Comparison of ENCODE assay signal across 10 cellular contexts in the genomic region with DNA sequence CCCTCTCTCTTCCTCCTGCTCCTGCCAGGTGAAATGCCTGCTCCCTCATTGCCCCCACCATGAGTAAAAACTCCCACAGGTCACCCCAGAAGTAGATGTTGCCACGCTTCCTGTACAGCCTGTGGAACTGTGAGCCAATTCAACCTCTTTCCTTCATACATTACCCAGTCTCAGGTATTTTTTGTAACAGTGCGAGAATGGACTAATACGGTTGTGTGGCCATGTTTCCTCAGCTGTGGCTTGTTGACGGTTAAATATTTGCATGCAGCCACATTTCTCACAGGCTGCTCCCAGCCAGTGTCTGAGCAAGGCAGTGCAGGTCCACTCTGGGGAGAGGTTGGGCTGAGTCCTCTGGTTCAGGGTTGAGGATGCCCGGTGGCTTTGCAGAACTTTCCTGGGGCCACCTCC. TPM values are rescaled to one million over a fixed set of nuclear protein-coding genes. Genes with fewer than 3 reads are reported as not detected.
A peak's percentile ranks its signal among the peaks of the same experiment; 100 is the strongest.
DNase-seq lines count a peak whose midpoint lies in the region; ATAC-seq and TF ChIP-seq lines count a peak whose summit lies in the region.
"Had no signal": no experiment of that assay in that cellular context is flagged by ENCODE, and none has a peak within 500 bp of the region (broad histone marks: within the 10 kb centered on the region; RNA-seq: fewer than 3 reads in every experiment).

No MANE protein-coding gene starts in this region.

- no peaks in the 10 kb centered on the region for H3K27me3 ChIP-seq in KMS-11 (ENCODE audit: insufficient read depth, low read depth)
- no peaks in the 10 kb centered on the region for H3K27me3 ChIP-seq in neural progenitor cell
- peaks cover 39% of the 10 kb centered on the region for H3K27me3 ChIP-seq in BE2C

- peaks cover 19% of the 10 kb centered on the region for H3K4me1 Mint-ChIP-seq in neural progenitor cell
- H3K4me1 Mint-ChIP-seq: central memory CD8-positive, alpha-beta T cell had no signal

- peak overlapping the region; percentile 54; the same call in 1 of the 2 replicates for H3K9ac ChIP-seq in KMS-11
- no peak overlapping the region for H3K9ac ChIP-seq in neural progenitor cell

- peaks cover 6% of the 10 kb centered on the region for H3F3A ChIP-seq in neural progenitor cell (ENCODE audit: low read depth)

- intact Hi-C loops in posterior cingulate gyrus (cut with DNase I), result no loop called here

- H3K27me3 Mint-ChIP-seq in neural progenitor cell (ENCODE audit: insufficient read depth, low read depth), result no peaks in the 10 kb centered on the region

- peak overlapping the region; percentile 32; the same call in 1 of the 2 replicates for H2AFZ ChIP-seq in KMS-11 (ENCODE audit: low read depth)
- H2AFZ ChIP-seq in neural progenitor cell (replicated peaks), result no peak overlapping the region

- peaks cover 53% of the 10 kb centered on the region for H3K4me1 ChIP-seq in KMS-11 (ENCODE audit: low read depth, poor library complexity, severe bottlenecking)
- H3K4me1 ChIP-seq in neural progenitor cell, result peaks cover 13% of the 10 kb centered on the region
- no peaks in the 10 kb centered on the region for H3K4me1 ChIP-seq in BE2C

- no peaks in the 10 kb centered on the region for H3K9me3 Mint-ChIP-seq in neural progenitor cell
- H3K9me3 Mint-ChIP-seq: central memory CD8-positive, alpha-beta T cell had no signal

- DNase-seq in GM13976 (ENCODE audit: low spot score), result peak; percentile 63
- no peak for DNase-seq in G401 (ENCODE audit: low spot score)
- DNase-seq in neural progenitor cell (ENCODE audit: low spot score), result no peak
- no peak for DNase-seq in posterior cingulate gyrus
- no peak for DNase-seq in BE2C
- DNase-seq: activated T-cell treated with anti-CD3 and anti-CD28 coated beads, Interleukin-2, amount 50 U/mL, for 1 hour had no signal

- H3K27ac Mint-ChIP-seq in neural progenitor cell, result no peak overlapping the region

- H3K9me3 ChIP-seq in neural progenitor cell (ENCODE audit: low read depth), result no peaks in the 10 kb centered on the region
- H3K9me3 ChIP-seq in BE2C, result no peaks in the 10 kb centered on the region

- no peak overlapping the region for H3K4me3 Mint-ChIP-seq in neural progenitor cell
- H3K4me3 Mint-ChIP-seq: central memory CD8-positive, alpha-beta T cell had no signal

- H3K79me2 ChIP-seq in KMS-11 (ENCODE audit: insufficient read depth, low read depth) (no peaks in the 10 kb centered on the region), neural progenitor cell (ENCODE audit: low read depth) (no peaks in the 10 kb centered on the region)

- H3K36me3 ChIP-seq in KMS-11 (ENCODE audit: insufficient read depth), result no peaks in the 10 kb centered on the region
- H3K36me3 ChIP-seq in neural progenitor cell, result no peaks in the 10 kb centered on the region
- no peaks in the 10 kb centered on the region; the same call in 1 of the 2 replicates for H3K36me3 ChIP-seq in BE2C

- H4K20me1 ChIP-seq in KMS-11 (ENCODE audit: insufficient read depth) (no peaks in the 10 kb centered on the region), neural progenitor cell (ENCODE audit: low read depth) (peaks cover 3% of the 10 kb centered on the region)

- H3K27ac ChIP-seq in KMS-11, result peak overlapping the region; percentile 90
- H3K27ac ChIP-seq in neural progenitor cell, result no peak overlapping the region

- in situ Hi-C loops in GM13976 (cut with MboI; ENCODE audit: low sequenced_read_pairs, unreplicated experiment), result loop anchor here (25.0 kb wide), 1 partner anchor 546 kb away; a partner anchor contains a TSS
- in situ Hi-C loops in G401 (cut with HindIII; ENCODE audit: low sequenced_read_pairs), result no loop called here

- H3K4me2 ChIP-seq in KMS-11 (peak overlapping the region; percentile 73), neural progenitor cell (no peak overlapping the region)

- H3K4me3 ChIP-seq in KMS-11 (IDR thresholded peaks at IDR 0.05; ENCODE audit: insufficient read depth, low read depth, low read length), result no peak overlapping the region
- H3K4me3 ChIP-seq in neural progenitor cell, result no peak overlapping the region
- no peak overlapping the region for H3K4me3 ChIP-seq in BE2C (ENCODE audit: low read depth, low read length)

- TF ChIP-seq CTCF in GM13976 (IDR thresholded peaks at IDR 0.05; ENCODE audit: borderline replicate concordance, control extremely low read depth, extremely low read depth, insufficient read depth, missing control alignments), result no peak
- TF ChIP-seq CTCF in KMS-11 (conservative IDR thresholded peaks at IDR 0.05; ENCODE audit: low read depth, low read length), result no peak
- no peak for TF ChIP-seq CTCF in neural progenitor cell (IDR thresholded peaks at IDR 0.05)
- TF ChIP-seq CTCF in BE2C (IDR thresholded peaks at IDR 0.05; ENCODE audit: low read depth, low read length), result no peak

- no peaks in the 10 kb centered on the region for H3K36me3 Mint-ChIP-seq in neural progenitor cell

- ATAC-seq in GM19455 (IDR thresholded peaks at IDR 0.05; ENCODE audit: unreplicated experiment), result peak; percentile 70
- ATAC-seq in HG02938 (IDR thresholded peaks at IDR 0.05; ENCODE audit: unreplicated experiment), result peak; percentile 70

RNA-seq across cellular contexts. Expression of a gene that starts 27.8 kb away (rescaled TPM):
- total RNA-seq in G401 (2014; rRNA removed; shearing (Covaris generic)), result 151 and 175 TPM in 2 replicates
- total RNA-seq in neural progenitor cell (ENCODE audit: low replicate concordance), result 196 and 267 TPM in 2 replicates
- 172 TPM for polyA plus RNA-seq in BE2C (2012; ENCODE audit: insufficient read depth, insufficient read length, low read depth)
